In the genomic region with DNA sequence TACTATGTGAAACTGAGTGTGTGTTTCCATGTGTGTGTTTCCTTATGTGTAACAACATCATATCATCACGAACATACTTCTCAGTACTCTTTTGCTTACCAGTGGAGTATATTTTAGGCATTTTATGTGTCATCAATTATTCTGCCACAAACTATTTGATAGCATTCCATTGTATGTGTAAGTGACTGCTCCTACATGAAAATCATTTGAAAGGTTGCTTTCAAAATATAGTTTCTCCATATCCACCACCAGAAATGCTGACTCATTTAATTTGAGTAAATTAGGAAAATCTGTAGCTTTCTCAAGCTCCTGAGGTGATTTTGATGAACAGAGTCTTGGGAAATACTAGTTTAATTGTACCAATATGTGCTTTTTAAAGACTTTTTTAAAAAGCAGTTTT, we compare ENCODE assay signal across 13 cellular contexts.
DNase-seq lines count a peak whose midpoint lies in the region; ATAC-seq and TF ChIP-seq lines count a peak whose summit lies in the region.
"Had no signal": no experiment of that assay in that cellular context is flagged by ENCODE, and none has a peak within 500 bp of the region (broad histone marks: within the 10 kb centered on the region; RNA-seq: fewer than 3 reads in every experiment).

No MANE protein-coding gene starts in this region.

- DNase-seq in ELR (ENCODE audit: low read depth) (peak; percentile 51), RPMI7951 (ENCODE audit: low read depth) (peak; percentile 6), epidermal melanocyte (ENCODE audit: insufficient read length, low spot score) (peak; percentile 14), renal cortical epithelial cell (ENCODE audit: low read depth) (peak; percentile 28), ovary (no peak), left lung (no peak), heart right ventricle (no peak)
- DNase-seq: activated T-cell treated with anti-CD3 and anti-CD28 coated beads, Interleukin-2, amount 50 U/mL, for 48 hours; CD8-positive, alpha-beta T cell; NCI-H1105 treated with DMSO at 0.1 percent for 48 hours had no signal

- intact Hi-C loops in ovary (cut with DNase I): no loop called here
- intact Hi-C loops in left lung (cut with DNase I): no loop called here
- intact Hi-C loops in heart right ventricle (cut with DNase I): no loop called here

- no peak for TF ChIP-seq POLR2A in ovary (IDR thresholded peaks at IDR 0.05)

- ATAC-seq in left lung: no peak
- ATAC-seq in heart right ventricle: no peak
- no peak for ATAC-seq in HG02763 (IDR thresholded peaks at IDR 0.05; ENCODE audit: unreplicated experiment)
- ATAC-seq: CD8-positive, alpha-beta T cell had no signal

- no peak overlapping the region for H3K27ac ChIP-seq in ovary
- H3K27ac ChIP-seq in left lung: no peak overlapping the region
- H3K27ac ChIP-seq in heart right ventricle: no peak overlapping the region
- H3K27ac ChIP-seq: SJSA1, suprapubic skin had no signal

- H3K27me3 ChIP-seq in ovary: no peaks in the 10 kb centered on the region
- H3K27me3 ChIP-seq in left lung: no peaks in the 10 kb centered on the region
- H3K27me3 ChIP-seq in heart right ventricle: no peaks in the 10 kb centered on the region
- H3K27me3 ChIP-seq: SJSA1, suprapubic skin had no signal

- 72 to 77% (median 76%) methylated on average over 1 of the region's 1 CpG for WGBS in ovary, 3 donors
- 81 to 95% methylated on average over 1 of the region's 1 CpG for WGBS in heart right ventricle, 2 donors

- no peak for TF ChIP-seq CTCF in ovary (IDR thresholded peaks at IDR 0.05)
- TF ChIP-seq CTCF in left lung (IDR thresholded peaks at IDR 0.05): no peak
- TF ChIP-seq CTCF in heart right ventricle (IDR thresholded peaks at IDR 0.05): no peak

- H3K4me3 ChIP-seq in ovary (no peak overlapping the region), left lung (no peak overlapping the region), heart right ventricle (no peak overlapping the region)
- H3K4me3 ChIP-seq: SJSA1, suprapubic skin had no signal

- TF ChIP-seq EP300 in ovary (IDR thresholded peaks at IDR 0.05): no peak

- H3K4me1 ChIP-seq in ovary (ENCODE audit: insufficient read depth) (no peaks in the 10 kb centered on the region), left lung (no peaks in the 10 kb centered on the region), heart right ventricle (no peaks in the 10 kb centered on the region)
- H3K4me1 ChIP-seq: SJSA1, suprapubic skin had no signal

- no peaks in the 10 kb centered on the region for H3K9me3 ChIP-seq in ovary
- H3K9me3 ChIP-seq in left lung: no peaks in the 10 kb centered on the region
- H3K9me3 ChIP-seq in heart right ventricle: no peaks in the 10 kb centered on the region
- H3K9me3 ChIP-seq: SJSA1, suprapubic skin had no signal

- no peaks in the 10 kb centered on the region for H3K36me3 ChIP-seq in ovary
- H3K36me3 ChIP-seq in left lung: no peaks in the 10 kb centered on the region
- no peaks in the 10 kb centered on the region for H3K36me3 ChIP-seq in heart right ventricle
- H3K36me3 ChIP-seq: SJSA1, suprapubic skin had no signal

Comparison
In these comparisons a context has a peak if more than half of its experiments do, and no peak if none do; other contexts are left out.
1. DNase-seq: peak in ELR (single experiment), RPMI7951 (single experiment), epidermal melanocyte (single experiment) and renal cortical epithelial cell (single experiment); none in ovary (0 of 5), left lung (0 of 2) and heart right ventricle (0 of 2).